Comparison of ENCODE assay signal across 15 cellular contexts in genomic region chr7:104040666-104041065, GRCh38. TPM values are rescaled to one million over a fixed set of nuclear protein-coding genes. Genes with fewer than 3 reads are reported as not detected.
"Had no signal": no experiment of that assay in that cellular context is flagged by ENCODE, and none has a peak within 500 bp of the region (broad histone marks: within the 10 kb centered on the region; RNA-seq: fewer than 3 reads in every experiment).

No MANE protein-coding gene starts in this region.

- H3K9me3 Mint-ChIP-seq: activated T-cell treated with anti-CD3 and anti-CD28 coated beads, Interleukin-2, amount 50 U/mL, for 24 hours; memory B cell; T-helper 2 cell treated with Interferon-gamma antibody and Interleukin-4, amounts not matched to agents 5 μg/mL and 100 μg/mL, for 36 hours had no signal

- H3K27me3 ChIP-seq: brain microvascular endothelial cell, upper lobe of right lung had no signal

- H3K27ac ChIP-seq: brain microvascular endothelial cell, left ventricle myocardium inferior, upper lobe of right lung had no signal

- H3K9me3 ChIP-seq: upper lobe of right lung had no signal

- H3K4me1 ChIP-seq: left ventricle myocardium inferior, upper lobe of right lung had no signal

- H3K36me3 ChIP-seq: brain microvascular endothelial cell, left ventricle myocardium inferior, upper lobe of right lung had no signal

- H3K4me3 ChIP-seq: left ventricle myocardium inferior, upper lobe of right lung had no signal

- FAIRE-seq: keratinocyte had no signal

- H3K4me1 Mint-ChIP-seq: memory B cell had no signal

- H3K36me3 Mint-ChIP-seq: activated naive CD8-positive, alpha-beta T cell; memory B cell had no signal

- DNase-seq: activated CD4-positive, alpha-beta T cell treated with anti-CD3 and anti-CD28 coated beads, Interleukin-2, amount 50 U/mL, for 4 hours; activated CD4-positive, CD25-positive, alpha-beta regulatory T cell treated with anti-CD3 and anti-CD28 coated beads, Interleukin-2, amount 50 U/mL, for 72 hours; activated effector memory CD4-positive, alpha-beta T cell treated with anti-CD3 and anti-CD28 coated beads, Interleukin-2, amount 50 U/mL, for 16 hours; activated T-cell treated with anti-CD3 and anti-CD28 coated beads, Interleukin-2, amount 50 U/mL, for 24 hours; brain microvascular endothelial cell; foreskin fibroblast; left ventricle myocardium inferior; stimulated activated CD4-positive, alpha-beta T cell treated with anti-CD3 and anti-CD28 coated beads, Interleukin-4, amount 100 ng/mL, for 1 hour; stimulated activated CD8-positive, alpha-beta memory T cell treated with anti-CD3 and anti-CD28 coated beads, Interleukin-4, amount 100 ng/mL, for 48 hours; stimulated activated naive CD8-positive, alpha-beta T cell treated with anti-CD3 and anti-CD28 coated beads, Interleukin-15, Interleukin-2, amounts not matched to agents 100 U/mL and 50 U/mL, for 24 hours; upper lobe of right lung had no signal

- ATAC-seq: stimulated activated naive CD8-positive, alpha-beta T cell treated with anti-CD3 and anti-CD28 coated beads, Interleukin-15, Interleukin-2, amounts not matched to agents 100 U/mL and 50 U/mL, for 24 hours; upper lobe of right lung had no signal

- H3K4me3 Mint-ChIP-seq: activated naive CD8-positive, alpha-beta T cell; activated T-cell treated with anti-CD3 and anti-CD28 coated beads, Interleukin-2, amount 50 U/mL, for 24 hours; memory B cell; T-helper 2 cell treated with Interferon-gamma antibody and Interleukin-4, amounts not matched to agents 5 μg/mL and 100 μg/mL, for 36 hours had no signal

RNA-seq across cellular contexts. Expression of gene RELN, which starts 51.2 kb away (rescaled TPM):
- polyA plus RNA-seq: keratinocyte had no signal
